In genomic region chr12:90690120-90690519, GRCh38 we compare ENCODE assay signal across 27 cellular contexts.
DNase-seq lines count a peak whose midpoint lies in the region; ATAC-seq and TF ChIP-seq lines count a peak whose summit lies in the region.
"Had no signal": no experiment of that assay in that cellular context is flagged by ENCODE, and none has a peak within 500 bp of the region (broad histone marks: within the 10 kb centered on the region; RNA-seq: fewer than 3 reads in every experiment).

No MANE protein-coding gene starts in this region.

- H3K9ac ChIP-seq in MM.1S (ENCODE audit: low read length) (no peak overlapping the region), H9 (ENCODE audit: extremely low read depth, insufficient read length, low read length) (no peak overlapping the region)
- H3K9ac ChIP-seq: BLaER1 treated with 17β-estradiol and CSF1 and Interleukin-3, amounts not matched to agents 10 nM and 100 nM had no signal

- no peak overlapping the region for H3K4ac ChIP-seq in H9 (ENCODE audit: low read depth, low read length)

- DNase-seq in MM.1S, result peak; percentile 65
- DNase-seq in chondrocyte (ENCODE audit: low spot score), result no peak
- no peak for DNase-seq in right atrium auricular region (ENCODE audit: low spot score)
- no peak for DNase-seq in DMS114 treated with DMSO at 0.1 percent for 48 hours (lab: John Stamatoyannopoulos, UW; ENCODE audit: unreplicated experiment)
- no peak for DNase-seq in H9
- DNase-seq: activated CD4-positive, alpha-beta T cell treated with anti-CD3 and anti-CD28 coated beads for 48 hours; activated CD8-positive, alpha-beta memory T cell treated with anti-CD3 and anti-CD28 coated beads, Interleukin-2, amount 10 ng/mL, durations not matched to agents 7 days and 5 days; activated naive CD4-positive, alpha-beta T cell treated with anti-CD3 and anti-CD28 coated beads, Interleukin-2, amount 10 ng/mL, durations not matched to agents 7 days and 5 days; anterior cingulate cortex; COR-L47; DMS79 treated with DMSO at 0.1 percent for 48 hours; endodermal cell; left ventricle myocardium superior; midbrain; naive thymus-derived CD8-positive, alpha-beta T cell; NCI-H1417 treated with DMSO at 0.1 percent for 48 hours; NCI-H2107; RPMI8226; substantia nigra had no signal

- no peaks in the 10 kb centered on the region for H3K9me3 Mint-ChIP-seq in chondrocyte (ENCODE audit: low read depth)
- H3K9me3 Mint-ChIP-seq in H9, result no peaks in the 10 kb centered on the region; a peak in 1 of 5 replicates
- H3K9me3 Mint-ChIP-seq: activated naive CD4-positive, alpha-beta T cell treated with anti-CD3 and anti-CD28 coated beads, Interleukin-2, amount 10 ng/mL, durations not matched to agents 7 days and 5 days; activated T-helper 1 cell treated with anti-CD3 and anti-CD28 coated beads, Interleukin-12 subunit alpha, Interleukin-12 subunit beta, Interleukin-2, Interleukin-4 antibody, amounts not matched to agents 30 ng/mL and 10 ng/mL and 1 ng/mL, durations not matched to agents 14 hours and 24 hours and 36 hours; T-helper 2 cell treated with Interferon-gamma antibody and Interleukin-4, amounts not matched to agents 5 μg/mL and 100 μg/mL, for 36 hours had no signal

- H3K4me3 Mint-ChIP-seq in chondrocyte (ENCODE audit: unreplicated experiment) (no peak overlapping the region), H9 (no peak overlapping the region)
- H3K4me3 Mint-ChIP-seq: activated CD8-positive, alpha-beta memory T cell treated with anti-CD3 and anti-CD28 coated beads, Interleukin-2, amount 10 ng/mL, durations not matched to agents 7 days and 5 days; activated naive CD4-positive, alpha-beta T cell treated with anti-CD3 and anti-CD28 coated beads, Interleukin-2, amount 10 ng/mL, durations not matched to agents 7 days and 5 days; activated T-helper 1 cell treated with anti-CD3 and anti-CD28 coated beads, Interleukin-12 subunit alpha, Interleukin-12 subunit beta, Interleukin-2, Interleukin-4 antibody, amounts not matched to agents 30 ng/mL and 10 ng/mL and 1 ng/mL, durations not matched to agents 14 hours and 24 hours and 36 hours; endodermal cell; naive thymus-derived CD8-positive, alpha-beta T cell; T-helper 2 cell treated with Interferon-gamma antibody and Interleukin-4, amounts not matched to agents 5 μg/mL and 100 μg/mL, for 36 hours had no signal

- H3K4me2 ChIP-seq in MM.1S (ENCODE audit: low read depth, low read length) (peak overlapping the region; percentile 62), H9 (ENCODE audit: insufficient read depth, insufficient read length, low read length) (no peak overlapping the region)
- H3K4me2 ChIP-seq: BLaER1 treated with 17β-estradiol and CSF1 and Interleukin-3, amounts not matched to agents 10 nM and 100 nM; smooth muscle cell had no signal

- no peak overlapping the region for H3K14ac ChIP-seq in H9 (ENCODE audit: insufficient read depth, low read length)

- H3K23ac ChIP-seq in H9 (ENCODE audit: insufficient read length, low read depth, low read length), result no peak overlapping the region

- H2BK120ac ChIP-seq in H9 (ENCODE audit: low read depth, low read length, poor library complexity, severe bottlenecking), result no peak overlapping the region

- H2BK12ac ChIP-seq in H9 (ENCODE audit: insufficient read length, low read depth, low read length), result no peak overlapping the region

- H2BK5ac ChIP-seq in H9 (ENCODE audit: insufficient read length, low read length), result no peak overlapping the region

- H3K36me3 ChIP-seq in MM.1S (replicated peaks; ENCODE audit: insufficient read depth, low read length), result no peaks in the 10 kb centered on the region
- H3K36me3 ChIP-seq in right atrium auricular region, result no peaks in the 10 kb centered on the region
- H3K36me3 ChIP-seq: BLaER1 treated with 17β-estradiol and CSF1 and Interleukin-3, amounts not matched to agents 10 nM and 100 nM had no signal

- H4K91ac ChIP-seq in H9 (ENCODE audit: insufficient read length, low read depth, low read length), result no peak overlapping the region

- no peak overlapping the region for H3K4me3 ChIP-seq in MM.1S (ENCODE audit: low read length)
- no peak overlapping the region for H3K4me3 ChIP-seq in right atrium auricular region
- H3K4me3 ChIP-seq: BLaER1 treated with 17β-estradiol and CSF1 and Interleukin-3, amounts not matched to agents 10 nM and 100 nM; coronary artery; SK-N-MC; smooth muscle cell had no signal

- no peak overlapping the region for H3K56ac ChIP-seq in H9 (ENCODE audit: insufficient read length, low read depth, low read length)

- no peaks in the 10 kb centered on the region for H3K27me3 Mint-ChIP-seq in chondrocyte (ENCODE audit: low read depth)
- no peaks in the 10 kb centered on the region for H3K27me3 Mint-ChIP-seq in H9 (ENCODE audit: low read depth)
- H3K27me3 Mint-ChIP-seq: activated CD8-positive, alpha-beta memory T cell treated with anti-CD3 and anti-CD28 coated beads, Interleukin-2, amount 10 ng/mL, durations not matched to agents 7 days and 5 days; activated naive CD4-positive, alpha-beta T cell treated with anti-CD3 and anti-CD28 coated beads, Interleukin-2, amount 10 ng/mL, durations not matched to agents 7 days and 5 days; naive thymus-derived CD8-positive, alpha-beta T cell had no signal

- no peak overlapping the region for H4K8ac ChIP-seq in H9 (replicated peaks; ENCODE audit: insufficient read length, low read depth, low read length)

- H2BK20ac ChIP-seq in H9 (ENCODE audit: low read depth, low read length, poor library complexity, severe bottlenecking), result no peak overlapping the region

- H3K27me3 ChIP-seq in MM.1S (replicated peaks; ENCODE audit: insufficient read depth, low read length) (no peaks in the 10 kb centered on the region), right atrium auricular region (no peaks in the 10 kb centered on the region), H9 (ENCODE audit: insufficient read depth, low read length) (no peaks in the 10 kb centered on the region)
- H3K27me3 ChIP-seq: BLaER1 treated with 17β-estradiol and CSF1 and Interleukin-3, amounts not matched to agents 10 nM and 100 nM had no signal

- H4K20me1 ChIP-seq in MM.1S (ENCODE audit: insufficient read depth, low read length) (no peaks in the 10 kb centered on the region), H9 (ENCODE audit: control insufficient read depth, insufficient read depth, insufficient read length) (no peaks in the 10 kb centered on the region)
- H4K20me1 ChIP-seq: BLaER1 treated with 17β-estradiol and CSF1 and Interleukin-3, amounts not matched to agents 10 nM and 100 nM had no signal

- no CpG with 5 or more reads among the region's 1 CpG for WGBS in H9 (ENCODE audit: extremely low coverage, insufficient read length, low lambda C conversion rate)

- TF ChIP-seq CTCF in MM.1S (IDR thresholded peaks at IDR 0.05; ENCODE audit: low read length), result no peak
- peak; percentile 32 for TF ChIP-seq CTCF in chondrocyte (IDR thresholded peaks at IDR 0.05)
- TF ChIP-seq CTCF in right atrium auricular region (IDR thresholded peaks at IDR 0.05), result no peak
- no peak for TF ChIP-seq CTCF in H9 (conservative IDR thresholded peaks at IDR 0.05)

- H3K9me2 ChIP-seq in MM.1S (replicated peaks; ENCODE audit: insufficient read depth, low read length), result no peaks in the 10 kb centered on the region

- no peak overlapping the region for H2AK5ac ChIP-seq in H9 (ENCODE audit: insufficient read length, low read length)

- H3T11ph ChIP-seq in H9 (ENCODE audit: low read length), result no peak overlapping the region

- H3K4me1 ChIP-seq in MM.1S (ENCODE audit: low read length), result peaks cover 29% of the 10 kb centered on the region
- no peaks in the 10 kb centered on the region for H3K4me1 ChIP-seq in right atrium auricular region
- H3K4me1 ChIP-seq in H9 (ENCODE audit: insufficient read depth, low read length), result no peaks in the 10 kb centered on the region
- H3K4me1 ChIP-seq: BLaER1 treated with 17β-estradiol and CSF1 and Interleukin-3, amounts not matched to agents 10 nM and 100 nM had no signal

- no peaks in the 10 kb centered on the region for H3K79me1 ChIP-seq in H9 (ENCODE audit: insufficient read depth, low read depth, low read length, poor library complexity, severe bottlenecking)

- no peaks in the 10 kb centered on the region for H3K4me1 Mint-ChIP-seq in chondrocyte (ENCODE audit: low read depth)
- no peaks in the 10 kb centered on the region for H3K4me1 Mint-ChIP-seq in H9
- H3K4me1 Mint-ChIP-seq: activated CD8-positive, alpha-beta memory T cell treated with anti-CD3 and anti-CD28 coated beads, Interleukin-2, amount 10 ng/mL, durations not matched to agents 7 days and 5 days; activated naive CD4-positive, alpha-beta T cell treated with anti-CD3 and anti-CD28 coated beads, Interleukin-2, amount 10 ng/mL, durations not matched to agents 7 days and 5 days; endodermal cell; naive thymus-derived CD8-positive, alpha-beta T cell had no signal

- H3K79me2 ChIP-seq in MM.1S (ENCODE audit: low read length) (no peaks in the 10 kb centered on the region), H9 (ENCODE audit: insufficient read depth, low read length) (no peaks in the 10 kb centered on the region)

- peaks cover 21% of the 10 kb centered on the region for H3F3A ChIP-seq in MM.1S (ENCODE audit: insufficient read depth, low read length)

- no peaks in the 10 kb centered on the region for H3K23me2 ChIP-seq in H9 (ENCODE audit: insufficient read length, low read depth, low read length, poor library complexity, severe bottlenecking)

- H3K36me3 Mint-ChIP-seq in chondrocyte (ENCODE audit: low read depth), result no peaks in the 10 kb centered on the region
- no peaks in the 10 kb centered on the region for H3K36me3 Mint-ChIP-seq in H9 (ENCODE audit: insufficient read depth in 1 of 3, low read depth in 3 of 3)
- H3K36me3 Mint-ChIP-seq: activated CD8-positive, alpha-beta memory T cell treated with anti-CD3 and anti-CD28 coated beads, Interleukin-2, amount 10 ng/mL, durations not matched to agents 7 days and 5 days; activated naive CD4-positive, alpha-beta T cell treated with anti-CD3 and anti-CD28 coated beads, Interleukin-2, amount 10 ng/mL, durations not matched to agents 7 days and 5 days; naive thymus-derived CD8-positive, alpha-beta T cell had no signal

- no peak overlapping the region for H4K5ac ChIP-seq in H9 (ENCODE audit: insufficient read length, low read depth, low read length)

- H3K27ac ChIP-seq in MM.1S (ENCODE audit: low read length) (peak overlapping the region; percentile 45; the same call in 1 of the 2 replicates), right atrium auricular region (no peak overlapping the region), H9 (ENCODE audit: insufficient read length, low read depth, low read length) (no peak overlapping the region)
- H3K27ac ChIP-seq: BLaER1 treated with 17β-estradiol and CSF1 and Interleukin-3, amounts not matched to agents 10 nM and 100 nM; coronary artery; SK-N-MC had no signal

- no peak overlapping the region for H3K18ac ChIP-seq in H9 (ENCODE audit: insufficient read length, low read depth, low read length)

- H3K9me3 ChIP-seq in MM.1S (replicated peaks; ENCODE audit: insufficient read depth, low read length) (no peaks in the 10 kb centered on the region), right atrium auricular region (no peaks in the 10 kb centered on the region), H9 (ENCODE audit: control insufficient read depth, low read depth, low read length) (no peaks in the 10 kb centered on the region)
- H3K9me3 ChIP-seq: BLaER1 treated with 17β-estradiol and CSF1 and Interleukin-3, amounts not matched to agents 10 nM and 100 nM had no signal

- ATAC-seq in GM18520 (IDR thresholded peaks at IDR 0.05; ENCODE audit: unreplicated experiment) (peak; percentile 51), GM21447 (IDR thresholded peaks at IDR 0.05; ENCODE audit: unreplicated experiment) (peak; percentile 67)
- ATAC-seq: activated CD8-positive, alpha-beta memory T cell treated with anti-CD3 and anti-CD28 coated beads, Interleukin-2, amount 10 ng/mL, durations not matched to agents 7 days and 5 days; left ventricle myocardium superior; naive thymus-derived CD8-positive, alpha-beta T cell had no signal

- H2AFZ ChIP-seq in MM.1S (ENCODE audit: low read length), result no peak overlapping the region
- no peak overlapping the region for H2AFZ ChIP-seq in H9 (ENCODE audit: low read length)

- no peak overlapping the region for H2BK15ac ChIP-seq in H9 (ENCODE audit: low read depth, low read length)

- H3K27ac Mint-ChIP-seq in chondrocyte (ENCODE audit: unreplicated experiment) (no peak overlapping the region), H9 (no peak overlapping the region)
- H3K27ac Mint-ChIP-seq: activated CD8-positive, alpha-beta memory T cell treated with anti-CD3 and anti-CD28 coated beads, Interleukin-2, amount 10 ng/mL, durations not matched to agents 7 days and 5 days; activated naive CD4-positive, alpha-beta T cell treated with anti-CD3 and anti-CD28 coated beads, Interleukin-2, amount 10 ng/mL, durations not matched to agents 7 days and 5 days; activated T-helper 1 cell treated with anti-CD3 and anti-CD28 coated beads, Interleukin-12 subunit alpha, Interleukin-12 subunit beta, Interleukin-2, Interleukin-4 antibody, amounts not matched to agents 30 ng/mL and 10 ng/mL and 1 ng/mL, durations not matched to agents 14 hours and 24 hours and 36 hours; endodermal cell; naive thymus-derived CD8-positive, alpha-beta T cell; T-helper 2 cell treated with Interferon-gamma antibody and Interleukin-4, amounts not matched to agents 5 μg/mL and 100 μg/mL, for 36 hours had no signal
